ENCODE assay signal across 21 cellular contexts in genomic region chr2:1757567-1757966, GRCh38.
"Had no signal": no experiment of that assay in that cellular context is flagged by ENCODE, and none has a peak within 500 bp of the region (broad histone marks: within the 10 kb centered on the region; RNA-seq: fewer than 3 reads in every experiment).

No MANE protein-coding gene starts in this region.

- ATAC-seq: esophagus mucosa; gastrocnemius medialis; naive thymus-derived CD4-positive, alpha-beta T cell; psoas muscle; right cardiac atrium; stimulated activated memory B cell treated with anti-CD40 and anti-IgM and Interleukin-4, amounts not matched to agents 10 μg/mL and 1 μg/mL and 100 μg/mL, for 72 hours; stimulated activated naive CD8-positive, alpha-beta T cell treated with anti-CD3 and anti-CD28 coated beads, Interleukin-15, Interleukin-2, amounts not matched to agents 100 U/mL and 50 U/mL, for 24 hours; upper lobe of right lung had no signal

- H3K27ac ChIP-seq: colonic mucosa, epithelial cell of prostate, gastrocnemius medialis, psoas muscle, sigmoid colon, transverse colon, upper lobe of right lung, uterus had no signal

- H3K27me3 ChIP-seq: colonic mucosa, sigmoid colon, transverse colon, upper lobe of right lung, uterus had no signal

- H3K4me1 ChIP-seq: colonic mucosa, gastrocnemius medialis, psoas muscle, transverse colon, uterus had no signal

- H3K4me3 ChIP-seq: colonic mucosa, gastrocnemius medialis, lung, psoas muscle, sigmoid colon, transverse colon, upper lobe of right lung, uterus had no signal

- H3K9me3 ChIP-seq: colonic mucosa, gastrocnemius medialis, psoas muscle, transverse colon, upper lobe of right lung, uterus had no signal

- H3K36me3 ChIP-seq: colonic mucosa, gastrocnemius medialis, sigmoid colon, transverse colon, upper lobe of right lung, uterus had no signal

- DNase-seq: colonic mucosa; effector CD8-positive, alpha-beta T cell; endodermal cell; foreskin fibroblast; gastrocnemius medialis; midbrain; naive thymus-derived CD4-positive, alpha-beta T cell; nephron progenitor cell; nucleus accumbens; psoas muscle; sigmoid colon; stimulated activated CD4-positive, alpha-beta T cell treated with anti-CD3 and anti-CD28 coated beads, Interleukin-4, amount 100 ng/mL, for 4 hours; stimulated activated naive CD8-positive, alpha-beta T cell treated with anti-CD3 and anti-CD28 coated beads, Interleukin-15, Interleukin-2, amounts not matched to agents 100 U/mL and 50 U/mL, for 24 hours; transverse colon; upper lobe of right lung; uterus had no signal
